17 cellular contexts compared by ENCODE assay signal in genomic region chr20:5696011-5696559, GRCh38. TPM values are rescaled to one million over a fixed set of nuclear protein-coding genes. Genes with fewer than 3 reads are reported as not detected.
A peak's percentile ranks its signal among the peaks of the same experiment; 100 is the strongest.
DNase-seq lines count a peak whose midpoint lies in the region; ATAC-seq, FAIRE-seq and TF ChIP-seq lines count a peak whose summit lies in the region.
"Had no signal": no experiment of that assay in that cellular context is flagged by ENCODE, and none has a peak within 500 bp of the region (broad histone marks: within the 10 kb centered on the region; RNA-seq: fewer than 3 reads in every experiment).

No MANE protein-coding gene starts in this region.

- no peak for FAIRE-seq in pancreas (lab: Jason Lieb, UNC)

- DNase-seq in AG09319 (ENCODE audit: extremely low read depth, low read depth) (peak; percentile 30), HuH-7.5 (ENCODE audit: low spot score) (peak; percentile 32), dermis blood vessel endothelial cell (peak; percentile 46), right lobe of liver (peak; percentile 64 to 89 (median 79)), testis (no peak), HUDEP-2 (lab: John Stamatoyannopoulos, UW; ENCODE audit: unreplicated experiment in 76 of 76) (no peak), pancreas (no peak)
- DNase-seq: activated CD4-positive, alpha-beta T cell treated with anti-CD3 and anti-CD28 coated beads, Interleukin-2, amount 50 U/mL, for 4 hours; activated effector memory CD4-positive, alpha-beta T cell treated with anti-CD3 and anti-CD28 coated beads, Interleukin-2, amount 50 U/mL, for 16 hours; body of pancreas; CD4-positive, alpha-beta T cell; endodermal cell; Karpas-422; stimulated activated CD4-positive, alpha-beta T cell treated with anti-CD3 and anti-CD28 coated beads, Interleukin-4, amount 100 ng/mL, for 24 hours; stimulated activated naive B cell treated with anti-CD40 and anti-IgM and Interleukin-4, amounts not matched to agents 10 μg/mL and 1 μg/mL and 100 μg/mL, for 72 hours; T-cell had no signal

- TF ChIP-seq POLR2A in right lobe of liver (IDR thresholded peaks at IDR 0.05) (no peak), testis (IDR thresholded peaks at IDR 0.05) (no peak)

- H3K27ac ChIP-seq in right lobe of liver (peak overlapping the region in 1 of 3 donors; percentile 68), testis (no peak overlapping the region), pancreas (no peak overlapping the region)
- H3K27ac ChIP-seq: body of pancreas had no signal

- H3K27me3 ChIP-seq in right lobe of liver (no peaks in the 10 kb centered on the region), testis (no peaks in the 10 kb centered on the region), pancreas (no peaks in the 10 kb centered on the region)
- H3K27me3 ChIP-seq: body of pancreas had no signal

- intact Hi-C loops in right lobe of liver (cut with DNase I) = no loop called here
- intact Hi-C loops in testis (cut with DNase I; ENCODE audit: low total_unique reads) = no loop called here
- intact Hi-C loops in pancreas (cut with DNase I) = no loop called here

- TF ChIP-seq CTCF in AG09319 (IDR thresholded peaks at IDR 0.05; ENCODE audit: low read depth, low read length) (no peak), right lobe of liver (IDR thresholded peaks at IDR 0.05) (no peak), testis (IDR thresholded peaks at IDR 0.05) (no peak), pancreas (IDR thresholded peaks at IDR 0.05) (no peak)

- H3K4me1 ChIP-seq in right lobe of liver (peaks cover 0 to 4% (median 0%) of the 10 kb centered on the region in 4 donors), testis (no peaks in the 10 kb centered on the region), pancreas (no peaks in the 10 kb centered on the region)
- H3K4me1 ChIP-seq: body of pancreas had no signal

- H3K36me3 ChIP-seq in right lobe of liver (no peaks in the 10 kb centered on the region), testis (ENCODE audit: low read depth, missing control alignments) (no peaks in the 10 kb centered on the region), pancreas (no peaks in the 10 kb centered on the region)

- H3K9me3 ChIP-seq in right lobe of liver = no peaks in the 10 kb centered on the region
- no peaks in the 10 kb centered on the region for H3K9me3 ChIP-seq in testis
- H3K9me3 ChIP-seq in pancreas = no peaks in the 10 kb centered on the region
- H3K9me3 ChIP-seq: body of pancreas had no signal

- ATAC-seq in right lobe of liver = peak; percentile 95 to 97 (median 95)
- no peak for ATAC-seq in HG03460 (IDR thresholded peaks at IDR 0.05; ENCODE audit: unreplicated experiment)
- no peak for ATAC-seq in pancreas
- ATAC-seq: body of pancreas; stimulated activated naive B cell treated with anti-CD40 and anti-IgM and Interleukin-4, amounts not matched to agents 10 μg/mL and 1 μg/mL and 100 μg/mL, for 72 hours; T-cell had no signal

- WGBS in right lobe of liver (ENCODE audit: insufficient coverage, low coverage, low lambda C conversion rate, missing lambda C conversion rate) = 8% methylated on average over 6 of the region's 7 CpGs
- 85 to 87% methylated on average over 7 of the region's 7 CpGs for WGBS in testis, 2 donors
- 73 to 88% methylated on average over 7 of the region's 7 CpGs for WGBS in pancreas, 2 donors

- H3K4me3 ChIP-seq in right lobe of liver = no peak overlapping the region
- H3K4me3 ChIP-seq in testis = no peak overlapping the region
- no peak overlapping the region for H3K4me3 ChIP-seq in pancreas
- H3K4me3 ChIP-seq: body of pancreas had no signal

RNA-seq across cellular contexts. Expression of gene SHLD1, which starts 54.1 kb away (rescaled TPM):
- total RNA-seq in dermis blood vessel endothelial cell (2.6 and 3.4 TPM in 2 replicates), right lobe of liver (1 to 10 TPM in 3 of 6 experiments, under 1 TPM in 2, not detected in 1; 0.69 to 1.9 (median 1.4) TPM), testis (1 to 10 TPM; 2.2 to 6.0 TPM), pancreas (1 to 10 TPM; 2.1 to 3.6 (median 2.9) TPM)
- polyA plus RNA-seq in testis (ENCODE audit: insufficient read depth, low read depth, low replicate concordance) (5.4 TPM), pancreas (1 to 10 TPM; 3.5 to 6.6 TPM)

Comparison
In these comparisons a context has a peak if more than half of its experiments do, and no peak if none do; other contexts are left out.
1. DNase-seq: peak in AG09319 (single experiment), HuH-7.5 (single experiment), dermis blood vessel endothelial cell (single experiment) and right lobe of liver (3 of 3); none in testis (single experiment), HUDEP-2 (0 of 76) and pancreas (0 of 6).
2. ATAC-seq: peak in right lobe of liver (4 of 4); none in HG03460 (single experiment) and pancreas (0 of 4).